Comparison of ENCODE assay signal across 1 cellular context in the genomic region with DNA sequence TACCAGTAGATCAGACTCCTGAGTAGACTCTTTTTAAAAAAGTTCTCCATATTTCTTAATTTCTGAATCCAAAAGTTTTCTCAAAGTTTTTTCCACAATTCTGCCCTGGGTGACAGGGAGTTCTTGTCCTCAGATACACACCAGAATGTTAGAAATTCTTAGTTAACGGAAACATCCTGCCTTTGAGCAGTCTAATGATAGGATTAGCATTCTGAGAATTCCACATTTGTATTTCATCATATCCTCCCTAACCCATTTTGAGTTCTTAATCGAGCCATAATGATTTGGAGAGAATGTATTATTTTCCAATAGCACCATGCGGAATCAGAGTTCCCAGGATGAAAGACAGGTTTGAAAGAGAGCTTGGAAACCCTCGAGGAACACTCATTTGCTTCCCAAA.
TF ChIP-seq lines count a peak whose summit lies in the region.

No MANE protein-coding gene starts in this region.

TF ChIP-seq in IMR-90, 13 proteins besides CTCF, POLR2A, EP300 and RAD21 (continued from another document):
- TF ChIP-seq MAZ (IDR thresholded peaks at IDR 0.05; ENCODE audit: borderline replicate concordance, low read depth, low read length), result no peak
- no peak for TF ChIP-seq MAFK (IDR thresholded peaks at IDR 0.05; ENCODE audit: low read depth, low read length)
- TF ChIP-seq RCOR1 (IDR thresholded peaks at IDR 0.05; ENCODE audit: insufficient replicate concordance, low read length), result no peak
- no peak for TF ChIP-seq RFX5 (IDR thresholded peaks at IDR 0.05; ENCODE audit: low read depth, low read length)
- TF ChIP-seq, protein P1, sequence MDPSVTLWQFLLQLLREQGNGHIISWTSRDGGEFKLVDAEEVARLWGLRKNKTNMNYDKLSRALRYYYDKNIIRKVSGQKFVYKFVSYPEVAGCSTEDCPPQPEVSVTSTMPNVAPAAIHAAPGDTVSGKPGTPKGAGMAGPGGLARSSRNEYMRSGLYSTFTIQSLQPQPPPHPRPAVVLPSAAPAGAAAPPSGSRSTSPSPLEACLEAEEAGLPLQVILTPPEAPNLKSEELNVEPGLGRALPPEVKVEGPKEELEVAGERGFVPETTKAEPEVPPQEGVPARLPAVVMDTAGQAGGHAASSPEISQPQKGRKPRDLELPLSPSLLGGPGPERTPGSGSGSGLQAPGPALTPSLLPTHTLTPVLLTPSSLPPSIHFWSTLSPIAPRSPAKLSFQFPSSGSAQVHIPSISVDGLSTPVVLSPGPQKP (IDR thresholded peaks at IDR 0.05; ENCODE audit: borderline replicate concordance, low read depth, low read length), result no peak
